Comparison of ENCODE assay signal across 8 cellular contexts in the genomic region with DNA sequence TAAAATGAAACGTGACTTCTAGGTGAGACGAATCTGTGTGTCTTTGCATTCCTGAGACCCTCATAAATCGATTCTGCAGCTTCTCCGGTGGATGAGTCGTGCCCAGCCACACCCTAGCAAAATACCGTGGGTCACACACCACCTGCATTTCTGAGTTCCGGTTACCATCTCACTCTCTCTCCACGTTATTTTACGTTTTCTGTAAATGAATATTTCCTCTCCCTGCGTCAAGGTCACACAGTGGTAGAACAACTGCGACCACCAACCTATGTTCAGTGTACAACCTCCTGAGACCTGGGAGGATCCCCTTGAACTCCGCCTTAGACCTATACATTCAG. TPM values are rescaled to one million over a fixed set of nuclear protein-coding genes. Genes with fewer than 3 reads are reported as not detected.
DNase-seq lines count a peak whose midpoint lies in the region; ATAC-seq and TF ChIP-seq lines count a peak whose summit lies in the region.

No MANE protein-coding gene starts in this region.

- no peaks in the 10 kb centered on the region for H3K27me3 ChIP-seq in psoas muscle (ENCODE audit: insufficient read depth in 3 of 3, low read length in 2 of 3)

- 12 to 19% (median 18%) methylated on average over 12 of the region's 12 CpGs for WGBS in psoas muscle, 3 donors

- intact Hi-C loops in psoas muscle (cut with DNase I): no loop called here

- TF ChIP-seq POLR2A in erythroblast (IDR thresholded peaks at IDR 0.05; ENCODE audit: low read length): no peak

- no peak for ATAC-seq in psoas muscle

- H3K36me3 ChIP-seq in psoas muscle (ENCODE audit: insufficient read depth in 1 of 2, low read depth in 1 of 2): peaks cover 0 to 35% of the 10 kb centered on the region in 2 donors

- TF ChIP-seq CTCF in GM10266 (IDR thresholded peaks at IDR 0.05; ENCODE audit: control insufficient read depth, insufficient read depth, low read depth, missing control alignments): no peak
- no peak for TF ChIP-seq CTCF in psoas muscle (IDR thresholded peaks at IDR 0.05)

- peak overlapping the region; percentile 98 for H3K4me3 ChIP-seq in psoas muscle

- H3K4me1 ChIP-seq in psoas muscle: peaks cover 28% of the 10 kb centered on the region

- DNase-seq in GM10266 (ENCODE audit: extremely low spot score): peak; percentile 41
- peak; percentile 2 for DNase-seq in NCI-H526 treated with DMSO at 0.1 percent for 48 hours (lab: John Stamatoyannopoulos, UW)
- peak; percentile 45 to 62 for DNase-seq in erythroblast (lab: John Stamatoyannopoulos, UW)
- DNase-seq in psoas muscle: no peak
- DNase-seq in EL: no peak
- DNase-seq in NCI-H82 treated with DMSO at 0.1 percent for 48 hours (lab: John Stamatoyannopoulos, UW; ENCODE audit: unreplicated experiment): no peak
- no peak for DNase-seq in effector CD4-positive, alpha-beta T cell
- DNase-seq in NCI-H2107 treated with DMSO at 0.1 percent for 48 hours (lab: John Stamatoyannopoulos, UW; ENCODE audit: unreplicated experiment): no peak

- peak overlapping the region; percentile 96 for H3K27ac ChIP-seq in psoas muscle

- no peaks in the 10 kb centered on the region for H3K9me3 ChIP-seq in psoas muscle

RNA-seq across cellular contexts. Expression of a gene that starts 1.1 kb away (rescaled TPM):
- total RNA-seq in psoas muscle: 100 to 1,000 TPM in 1 of 4 donors, 10 to 100 TPM in 3; 47.8 to 116 (median 53.0) TPM
- 100 to 1,000 TPM in 1 of 3 donors, 10 to 100 TPM in 2; 48.4 to 133 (median 71.9) TPM for polyA plus RNA-seq in psoas muscle

Comparison
In these comparisons a context has a peak if more than half of its experiments do, and no peak if none do; other contexts are left out.
1. DNase-seq: peak in GM10266 (single experiment), NCI-H526 treated with DMSO at 0.1 percent for 48 hours (single experiment) and erythroblast (2 of 2); none in psoas muscle (0 of 2), EL (single experiment), NCI-H82 treated with DMSO at 0.1 percent for 48 hours (single experiment), effector CD4-positive, alpha-beta T cell (single experiment) and NCI-H2107 treated with DMSO at 0.1 percent for 48 hours (single experiment).